1 cellular context compared by ENCODE assay signal in genomic region chr11:120172921-120173705, GRCh38.
TF ChIP-seq lines count a peak whose summit lies in the region.

No MANE protein-coding gene starts in this region.

TF ChIP-seq in H1, 55 proteins besides CTCF, POLR2A, EP300 and RAD21:
- TF ChIP-seq CHD1 (IDR thresholded peaks at IDR 0.05; ENCODE audit: low read depth, low read length), result no peak
- no peak for TF ChIP-seq TAF1 (IDR thresholded peaks at IDR 0.05; ENCODE audit: low read depth, low read length)
- TF ChIP-seq MAX (IDR thresholded peaks at IDR 0.05), result no peak
- no peak for TF ChIP-seq SIN3A (conservative IDR thresholded peaks at IDR 0.05 in 1 of 2, IDR thresholded peaks at IDR 0.05 in 1 of 2; ENCODE audit: low read depth in 1 of 2, low read length in 2 of 2)
- no peak for TF ChIP-seq FOSL1 (IDR thresholded peaks at IDR 0.05; ENCODE audit: insufficient read depth, low read depth, low read length)
- TF ChIP-seq BCL11A (IDR thresholded peaks at IDR 0.05; ENCODE audit: low read depth in 2 of 2, low read length in 2 of 2), result no peak
- no peak for TF ChIP-seq ZNF274 (IDR thresholded peaks at IDR 0.05; ENCODE audit: borderline replicate concordance, extremely low read depth, low read length)
- no peak for TF ChIP-seq BACH1 (IDR thresholded peaks at IDR 0.05; ENCODE audit: low read length)
- TF ChIP-seq CBX8 (IDR thresholded peaks at IDR 0.05; ENCODE audit: borderline replicate concordance, low read depth, low read length), result no peak
- TF ChIP-seq SRF (IDR thresholded peaks at IDR 0.05; ENCODE audit: low read depth, low read length), result no peak
- no peak for TF ChIP-seq RFX5 (IDR thresholded peaks at IDR 0.05; ENCODE audit: borderline replicate concordance, low read depth, low read length)
